ENCODE assay signal across 1 cellular context in the genomic region with DNA sequence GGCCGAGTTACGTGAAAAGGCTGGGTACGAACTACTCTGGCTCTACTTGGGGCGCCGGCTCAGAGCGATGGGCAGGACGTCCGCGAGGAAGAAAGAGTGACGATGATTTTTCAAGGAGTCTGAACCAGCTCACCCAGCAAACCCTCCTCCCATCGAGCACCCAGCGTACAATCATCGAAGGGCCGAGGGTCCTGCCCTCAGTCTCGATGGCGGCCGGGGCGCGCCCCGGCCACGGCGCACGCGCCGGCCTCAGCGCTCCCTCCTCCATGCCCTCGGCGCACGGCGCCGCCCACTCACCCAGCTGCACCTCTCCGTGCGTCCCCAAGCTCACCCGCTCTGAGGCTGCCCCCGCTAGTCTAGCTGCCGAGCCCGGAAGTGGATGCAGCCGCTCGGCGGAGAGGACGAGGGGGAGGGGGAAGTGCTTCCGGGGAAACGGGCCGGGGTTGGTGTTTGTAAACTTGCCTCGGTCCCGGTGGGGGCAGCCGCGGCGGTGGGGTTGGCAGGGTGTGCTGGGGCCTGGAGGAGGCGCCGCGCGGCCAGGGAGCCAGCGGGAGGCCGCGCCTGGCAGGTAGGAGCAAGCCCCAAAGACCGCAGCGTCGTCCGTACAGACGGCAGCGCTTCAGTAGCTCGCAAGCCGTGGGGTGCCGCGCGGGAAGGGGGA.
TF ChIP-seq lines count a peak whose summit lies in the region.

A gene with protein sequence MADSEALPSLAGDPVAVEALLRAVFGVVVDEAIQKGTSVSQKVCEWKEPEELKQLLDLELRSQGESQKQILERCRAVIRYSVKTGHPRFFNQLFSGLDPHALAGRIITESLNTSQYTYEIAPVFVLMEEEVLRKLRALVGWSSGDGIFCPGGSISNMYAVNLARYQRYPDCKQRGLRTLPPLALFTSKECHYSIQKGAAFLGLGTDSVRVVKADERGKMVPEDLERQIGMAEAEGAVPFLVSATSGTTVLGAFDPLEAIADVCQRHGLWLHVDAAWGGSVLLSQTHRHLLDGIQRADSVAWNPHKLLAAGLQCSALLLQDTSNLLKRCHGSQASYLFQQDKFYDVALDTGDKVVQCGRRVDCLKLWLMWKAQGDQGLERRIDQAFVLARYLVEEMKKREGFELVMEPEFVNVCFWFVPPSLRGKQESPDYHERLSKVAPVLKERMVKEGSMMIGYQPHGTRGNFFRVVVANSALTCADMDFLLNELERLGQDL (minus strand): TSS at position 656 of the 661 bp plus-strand sequence. CDS start 7,455 bp downstream, outside the sequence.
A gene with protein sequence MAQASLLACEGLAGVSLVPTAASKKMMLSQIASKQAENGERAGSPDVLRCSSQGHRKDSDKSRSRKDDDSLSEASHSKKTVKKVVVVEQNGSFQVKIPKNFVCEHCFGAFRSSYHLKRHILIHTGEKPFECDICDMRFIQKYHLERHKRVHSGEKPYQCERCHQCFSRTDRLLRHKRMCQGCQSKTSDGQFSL (plus strand): TSS at position 453 of the 661 bp plus-strand sequence. CDS start 1,262 bp downstream, outside the sequence.

TF ChIP-seq in K562, 482 proteins besides CTCF, POLR2A, EP300 and RAD21 (continued from another document and continues in another):
- TF ChIP-seq HCFC1 (IDR thresholded peaks at IDR 0.05; ENCODE audit: low read depth, low read length) (peak; percentile 84), ZNF263 (CRISPR knock-in tag; IDR thresholded peaks at IDR 0.05; ENCODE audit: borderline replicate concordance) (peak; percentile 87), SIN3B (IDR thresholded peaks at IDR 0.05; ENCODE audit: low read depth) (peak; percentile 27; the same call in 1 of the 2 replicates), NCOA4 (IDR thresholded peaks at IDR 0.05; ENCODE audit: partially characterized antibody) (no peak), ETV5 (CRISPR knock-in tag; IDR thresholded peaks at IDR 0.05; ENCODE audit: low read depth) (peak; percentile 88), HMGN3 (IDR thresholded peaks at IDR 0.05; ENCODE audit: borderline replicate concordance, extremely low read depth, insufficient read length, low read depth, low read length) (peak; percentile 88), DIDO1 (tag; IDR thresholded peaks at IDR 0.05; ENCODE audit: low read depth) (peak; percentile 53; the same call in 1 of the 2 replicates), CBX2 (IDR thresholded peaks at IDR 0.05; ENCODE audit: insufficient read depth, low read length, poor library complexity, severe bottlenecking) (no peak), ZNF57 (CRISPR knock-in tag; IDR thresholded peaks at IDR 0.05) (no peak), NFE2L1 (tag; IDR thresholded peaks at IDR 0.05; ENCODE audit: borderline replicate concordance, low read depth) (no peak), SIN3A (IDR thresholded peaks at IDR 0.05; ENCODE audit: borderline replicate concordance in 2 of 2, control insufficient read depth in 1 of 2, low read depth in 2 of 2, low read length in 2 of 2) (peak in 1 of 2 experiments; percentile 60; a peak in 1 of 4 replicates), L3MBTL2 (IDR thresholded peaks at IDR 0.05) (peak; percentile 90), DACH1 (IDR thresholded peaks at IDR 0.05; ENCODE audit: partially characterized antibody) (peak; percentile 77), ZNF184 (CRISPR knock-in tag; IDR thresholded peaks at IDR 0.05) (no peak), RCOR1 (IDR thresholded peaks at IDR 0.05; ENCODE audit: borderline replicate concordance in 1 of 2, low read depth in 2 of 2, low read length in 2 of 2) (peak; percentile 2 to 51; a peak in 1 of 4 replicates), NCOR1 (IDR thresholded peaks at IDR 0.05) (peak; percentile 60), GTF2E2 (tag; IDR thresholded peaks at IDR 0.05) (0 out of 2 replicates have a peak, but pooled peaks have one; percentile 71), NONO (IDR thresholded peaks at IDR 0.05; ENCODE audit: low read depth in 2 of 2, low read length in 1 of 2) (peak in 1 of 2 experiments; percentile 57; a peak in 2 of 4 replicates), NR2C1 (IDR thresholded peaks at IDR 0.05) (peak; percentile 99), NR2C1 (tag; IDR thresholded peaks at IDR 0.05) (peak; percentile 99), TEAD2 (tag; IDR thresholded peaks at IDR 0.05) (no peak), GABPB2 (CRISPR knock-in tag; conservative IDR thresholded peaks at IDR 0.05) (no peak), ZNF134 (CRISPR knock-in tag; conservative IDR thresholded peaks at IDR 0.05) (no peak), C11orf30 (IDR thresholded peaks at IDR 0.05; ENCODE audit: low read depth) (peak; percentile 44), SPI1 (IDR thresholded peaks at IDR 0.05; ENCODE audit: borderline replicate concordance, low read depth, low read length) (peak; percentile 72), ZNF764 (CRISPR knock-in tag; IDR thresholded peaks at IDR 0.05; ENCODE audit: low read depth) (peak; percentile 76; the same call in 1 of the 2 replicates), ZNF583 (CRISPR knock-in tag; IDR thresholded peaks at IDR 0.05) (no peak), CHCHD3 (CRISPR knock-in tag; IDR thresholded peaks at IDR 0.05) (no peak), POLR2AphosphoS5 (IDR thresholded peaks at IDR 0.05; ENCODE audit: control insufficient read depth, insufficient read depth, low read depth, low read length) (0 out of 2 replicates have a peak, but pooled peaks have one; percentile 66), ARNT (IDR thresholded peaks at IDR 0.05) (no peak), PCBP1 (IDR thresholded peaks at IDR 0.05; ENCODE audit: low read depth, low read length, poor library complexity, severe bottlenecking) (peak; percentile 97), EGR1 (conservative IDR thresholded peaks at IDR 0.05) (peak; percentile 96), ZNF140 (CRISPR knock-in tag; IDR thresholded peaks at IDR 0.05) (no peak), EP400 (IDR thresholded peaks at IDR 0.05) (peak; percentile 84; the same call in 1 of the 2 replicates), ZNF785 (CRISPR knock-in tag; IDR thresholded peaks at IDR 0.05) (no peak), ZNF41 (CRISPR knock-in tag; conservative IDR thresholded peaks at IDR 0.05) (no peak), JUN (IDR thresholded peaks at IDR 0.05; ENCODE audit: borderline replicate concordance, low read depth, low read length) (peak; percentile 43; the same call in 1 of the 2 replicates), JUN (CRISPR knock-in tag; IDR thresholded peaks at IDR 0.05; ENCODE audit: borderline replicate concordance) (no peak)
- TF ChIP-seq, protein P1, sequence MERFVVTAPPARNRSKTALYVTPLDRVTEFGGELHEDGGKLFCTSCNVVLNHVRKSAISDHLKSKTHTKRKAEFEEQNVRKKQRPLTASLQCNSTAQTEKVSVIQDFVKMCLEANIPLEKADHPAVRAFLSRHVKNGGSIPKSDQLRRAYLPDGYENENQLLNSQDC (CRISPR knock-in tag; IDR thresholded peaks at IDR 0.05) = 0 out of 2 replicates have a peak, but pooled peaks have one; percentile 10
- TF ChIP-seq, protein P2, sequence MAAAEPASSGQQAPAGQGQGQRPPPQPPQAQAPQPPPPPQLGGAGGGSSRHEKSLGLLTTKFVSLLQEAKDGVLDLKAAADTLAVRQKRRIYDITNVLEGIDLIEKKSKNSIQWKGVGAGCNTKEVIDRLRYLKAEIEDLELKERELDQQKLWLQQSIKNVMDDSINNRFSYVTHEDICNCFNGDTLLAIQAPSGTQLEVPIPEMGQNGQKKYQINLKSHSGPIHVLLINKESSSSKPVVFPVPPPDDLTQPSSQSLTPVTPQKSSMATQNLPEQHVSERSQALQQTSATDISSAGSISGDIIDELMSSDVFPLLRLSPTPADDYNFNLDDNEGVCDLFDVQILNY (CRISPR knock-in tag; IDR thresholded peaks at IDR 0.05) = no peak
- TF ChIP-seq, protein P3, sequence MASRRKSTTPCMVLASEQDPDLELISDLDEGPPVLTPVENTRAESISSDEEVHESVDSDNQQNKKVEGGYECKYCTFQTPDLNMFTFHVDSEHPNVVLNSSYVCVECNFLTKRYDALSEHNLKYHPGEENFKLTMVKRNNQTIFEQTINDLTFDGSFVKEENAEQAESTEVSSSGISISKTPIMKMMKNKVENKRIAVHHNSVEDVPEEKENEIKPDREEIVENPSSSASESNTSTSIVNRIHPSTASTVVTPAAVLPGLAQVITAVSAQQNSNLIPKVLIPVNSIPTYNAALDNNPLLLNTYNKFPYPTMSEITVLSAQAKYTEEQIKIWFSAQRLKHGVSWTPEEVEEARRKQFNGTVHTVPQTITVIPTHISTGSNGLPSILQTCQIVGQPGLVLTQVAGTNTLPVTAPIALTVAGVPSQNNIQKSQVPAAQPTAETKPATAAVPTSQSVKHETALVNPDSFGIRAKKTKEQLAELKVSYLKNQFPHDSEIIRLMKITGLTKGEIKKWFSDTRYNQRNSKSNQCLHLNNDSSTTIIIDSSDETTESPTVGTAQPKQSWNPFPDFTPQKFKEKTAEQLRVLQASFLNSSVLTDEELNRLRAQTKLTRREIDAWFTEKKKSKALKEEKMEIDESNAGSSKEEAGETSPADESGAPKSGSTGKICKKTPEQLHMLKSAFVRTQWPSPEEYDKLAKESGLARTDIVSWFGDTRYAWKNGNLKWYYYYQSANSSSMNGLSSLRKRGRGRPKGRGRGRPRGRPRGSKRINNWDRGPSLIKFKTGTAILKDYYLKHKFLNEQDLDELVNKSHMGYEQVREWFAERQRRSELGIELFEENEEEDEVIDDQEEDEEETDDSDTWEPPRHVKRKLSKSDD (conservative IDR thresholded peaks at IDR 0.05; ENCODE audit: low read length) = 0 out of 2 replicates have a peak, but pooled peaks have one; percentile 34
- TF ChIP-seq, protein P4, sequence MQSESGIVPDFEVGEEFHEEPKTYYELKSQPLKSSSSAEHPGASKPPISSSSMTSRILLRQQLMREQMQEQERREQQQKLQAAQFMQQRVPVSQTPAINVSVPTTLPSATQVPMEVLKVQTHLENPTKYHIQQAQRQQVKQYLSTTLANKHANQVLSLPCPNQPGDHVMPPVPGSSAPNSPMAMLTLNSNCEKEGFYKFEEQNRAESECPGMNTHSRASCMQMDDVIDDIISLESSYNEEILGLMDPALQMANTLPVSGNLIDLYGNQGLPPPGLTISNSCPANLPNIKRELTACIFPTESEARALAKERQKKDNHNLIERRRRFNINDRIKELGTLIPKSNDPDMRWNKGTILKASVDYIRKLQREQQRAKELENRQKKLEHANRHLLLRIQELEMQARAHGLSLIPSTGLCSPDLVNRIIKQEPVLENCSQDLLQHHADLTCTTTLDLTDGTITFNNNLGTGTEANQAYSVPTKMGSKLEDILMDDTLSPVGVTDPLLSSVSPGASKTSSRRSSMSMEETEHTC (IDR thresholded peaks at IDR 0.05) = no peak
- TF ChIP-seq, protein P5, sequence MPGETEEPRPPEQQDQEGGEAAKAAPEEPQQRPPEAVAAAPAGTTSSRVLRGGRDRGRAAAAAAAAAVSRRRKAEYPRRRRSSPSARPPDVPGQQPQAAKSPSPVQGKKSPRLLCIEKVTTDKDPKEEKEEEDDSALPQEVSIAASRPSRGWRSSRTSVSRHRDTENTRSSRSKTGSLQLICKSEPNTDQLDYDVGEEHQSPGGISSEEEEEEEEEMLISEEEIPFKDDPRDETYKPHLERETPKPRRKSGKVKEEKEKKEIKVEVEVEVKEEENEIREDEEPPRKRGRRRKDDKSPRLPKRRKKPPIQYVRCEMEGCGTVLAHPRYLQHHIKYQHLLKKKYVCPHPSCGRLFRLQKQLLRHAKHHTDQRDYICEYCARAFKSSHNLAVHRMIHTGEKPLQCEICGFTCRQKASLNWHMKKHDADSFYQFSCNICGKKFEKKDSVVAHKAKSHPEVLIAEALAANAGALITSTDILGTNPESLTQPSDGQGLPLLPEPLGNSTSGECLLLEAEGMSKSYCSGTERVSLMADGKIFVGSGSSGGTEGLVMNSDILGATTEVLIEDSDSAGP (CRISPR knock-in tag; IDR thresholded peaks at IDR 0.05) = no peak
- TF ChIP-seq, protein P6, sequence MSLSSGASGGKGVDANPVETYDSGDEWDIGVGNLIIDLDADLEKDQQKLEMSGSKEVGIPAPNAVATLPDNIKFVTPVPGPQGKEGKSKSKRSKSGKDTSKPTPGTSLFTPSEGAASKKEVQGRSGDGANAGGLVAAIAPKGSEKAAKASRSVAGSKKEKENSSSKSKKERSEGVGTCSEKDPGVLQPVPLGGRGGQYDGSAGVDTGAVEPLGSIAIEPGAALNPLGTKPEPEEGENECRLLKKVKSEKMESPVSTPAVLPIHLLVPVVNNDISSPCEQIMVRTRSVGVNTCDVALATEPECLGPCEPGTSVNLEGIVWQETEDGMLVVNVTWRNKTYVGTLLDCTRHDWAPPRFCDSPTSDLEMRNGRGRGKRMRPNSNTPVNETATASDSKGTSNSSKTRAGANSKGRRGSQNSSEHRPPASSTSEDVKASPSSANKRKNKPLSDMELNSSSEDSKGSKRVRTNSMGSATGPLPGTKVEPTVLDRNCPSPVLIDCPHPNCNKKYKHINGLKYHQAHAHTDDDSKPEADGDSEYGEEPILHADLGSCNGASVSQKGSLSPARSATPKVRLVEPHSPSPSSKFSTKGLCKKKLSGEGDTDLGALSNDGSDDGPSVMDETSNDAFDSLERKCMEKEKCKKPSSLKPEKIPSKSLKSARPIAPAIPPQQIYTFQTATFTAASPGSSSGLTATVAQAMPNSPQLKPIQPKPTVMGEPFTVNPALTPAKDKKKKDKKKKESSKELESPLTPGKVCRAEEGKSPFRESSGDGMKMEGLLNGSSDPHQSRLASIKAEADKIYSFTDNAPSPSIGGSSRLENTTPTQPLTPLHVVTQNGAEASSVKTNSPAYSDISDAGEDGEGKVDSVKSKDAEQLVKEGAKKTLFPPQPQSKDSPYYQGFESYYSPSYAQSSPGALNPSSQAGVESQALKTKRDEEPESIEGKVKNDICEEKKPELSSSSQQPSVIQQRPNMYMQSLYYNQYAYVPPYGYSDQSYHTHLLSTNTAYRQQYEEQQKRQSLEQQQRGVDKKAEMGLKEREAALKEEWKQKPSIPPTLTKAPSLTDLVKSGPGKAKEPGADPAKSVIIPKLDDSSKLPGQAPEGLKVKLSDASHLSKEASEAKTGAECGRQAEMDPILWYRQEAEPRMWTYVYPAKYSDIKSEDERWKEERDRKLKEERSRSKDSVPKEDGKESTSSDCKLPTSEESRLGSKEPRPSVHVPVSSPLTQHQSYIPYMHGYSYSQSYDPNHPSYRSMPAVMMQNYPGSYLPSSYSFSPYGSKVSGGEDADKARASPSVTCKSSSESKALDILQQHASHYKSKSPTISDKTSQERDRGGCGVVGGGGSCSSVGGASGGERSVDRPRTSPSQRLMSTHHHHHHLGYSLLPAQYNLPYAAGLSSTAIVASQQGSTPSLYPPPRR (CRISPR knock-in tag; IDR thresholded peaks at IDR 0.05; ENCODE audit: borderline replicate concordance) = no peak
- TF ChIP-seq, protein P7, sequence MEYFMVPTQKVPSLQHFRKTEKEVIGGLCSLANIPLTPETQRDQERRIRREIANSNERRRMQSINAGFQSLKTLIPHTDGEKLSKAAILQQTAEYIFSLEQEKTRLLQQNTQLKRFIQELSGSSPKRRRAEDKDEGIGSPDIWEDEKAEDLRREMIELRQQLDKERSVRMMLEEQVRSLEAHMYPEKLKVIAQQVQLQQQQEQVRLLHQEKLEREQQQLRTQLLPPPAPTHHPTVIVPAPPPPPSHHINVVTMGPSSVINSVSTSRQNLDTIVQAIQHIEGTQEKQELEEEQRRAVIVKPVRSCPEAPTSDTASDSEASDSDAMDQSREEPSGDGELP (CRISPR knock-in tag; IDR thresholded peaks at IDR 0.05; ENCODE audit: borderline replicate concordance) = peak; percentile 97
- TF ChIP-seq, protein P8, sequence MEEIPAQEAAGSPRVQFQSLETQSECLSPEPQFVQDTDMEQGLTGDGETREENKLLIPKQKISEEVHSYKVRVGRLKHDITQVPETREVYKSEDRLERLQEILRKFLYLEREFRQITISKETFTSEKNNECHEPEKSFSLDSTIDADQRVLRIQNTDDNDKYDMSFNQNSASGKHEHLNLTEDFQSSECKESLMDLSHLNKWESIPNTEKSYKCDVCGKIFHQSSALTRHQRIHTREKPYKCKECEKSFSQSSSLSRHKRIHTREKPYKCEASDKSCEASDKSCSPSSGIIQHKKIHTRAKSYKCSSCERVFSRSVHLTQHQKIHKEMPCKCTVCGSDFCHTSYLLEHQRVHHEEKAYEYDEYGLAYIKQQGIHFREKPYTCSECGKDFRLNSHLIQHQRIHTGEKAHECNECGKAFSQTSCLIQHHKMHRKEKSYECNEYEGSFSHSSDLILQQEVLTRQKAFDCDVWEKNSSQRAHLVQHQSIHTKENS (CRISPR knock-in tag; IDR thresholded peaks at IDR 0.05) = no peak
